Comparison of ENCODE assay signal across 9 cellular contexts in genomic region chr2:232292395-232293154, GRCh38.
DNase-seq lines count a peak whose midpoint lies in the region; ATAC-seq and TF ChIP-seq lines count a peak whose summit lies in the region.
"Had no signal": no experiment of that assay in that cellular context is flagged by ENCODE, and none has a peak within 500 bp of the region (broad histone marks: within the 10 kb centered on the region; RNA-seq: fewer than 3 reads in every experiment).

No MANE protein-coding gene starts in this region.

- H3K36me3 ChIP-seq in left lung (no peaks in the 10 kb centered on the region), suprapubic skin (no peaks in the 10 kb centered on the region)
- H3K36me3 ChIP-seq: thoracic aorta had no signal

- TF ChIP-seq POLR2A in suprapubic skin (IDR thresholded peaks at IDR 0.05) = no peak

- H3K9me3 ChIP-seq in left lung (no peaks in the 10 kb centered on the region), suprapubic skin (no peaks in the 10 kb centered on the region)
- H3K9me3 ChIP-seq: thoracic aorta had no signal

- TF ChIP-seq EP300 in Ishikawa (IDR thresholded peaks at IDR 0.05; ENCODE audit: borderline replicate concordance) (no peak), suprapubic skin (IDR thresholded peaks at IDR 0.05) (no peak)

- peak; percentile 66 for TF ChIP-seq RAD21 in Ishikawa (IDR thresholded peaks at IDR 0.05; ENCODE audit: low read depth)

- peak; percentile 62 for DNase-seq in NCI-H2227 (lab: John Stamatoyannopoulos, UW; ENCODE audit: unreplicated experiment)
- DNase-seq in NCI-H2227 treated with DMSO at 0.1 percent for 48 hours (lab: John Stamatoyannopoulos, UW) = no peak
- peak; percentile 32 for DNase-seq in SW480 (ENCODE audit: low spot score)
- DNase-seq in brain pericyte (ENCODE audit: low read depth, low spot score) = peak; percentile 11
- DNase-seq in left lung = peak in 1 of 2 donors; percentile 63
- no peak for DNase-seq in suprapubic skin (ENCODE audit: low spot score in 2 of 2)

- intact Hi-C loops in left lung (cut with DNase I) = no loop called here

- H3K4me3 ChIP-seq in left lung (no peak overlapping the region), suprapubic skin (no peak overlapping the region)
- H3K4me3 ChIP-seq: thoracic aorta had no signal

- H3K4me1 ChIP-seq in left lung (no peaks in the 10 kb centered on the region), suprapubic skin (no peaks in the 10 kb centered on the region)

- TF ChIP-seq CTCF in left lung (IDR thresholded peaks at IDR 0.05) (peak; percentile 36 to 75), suprapubic skin (IDR thresholded peaks at IDR 0.05) (peak; percentile 5 to 43)

- peak; percentile 87 for ATAC-seq in left lung
- ATAC-seq in GM18858 (IDR thresholded peaks at IDR 0.05; ENCODE audit: unreplicated experiment) = no peak

- 87% methylated on average over 9 of the region's 9 CpGs for WGBS in suprapubic skin

- no peak overlapping the region for H3K27ac ChIP-seq in left lung
- H3K27ac ChIP-seq in suprapubic skin = no peak overlapping the region
- H3K27ac ChIP-seq: thoracic aorta had no signal

- H3K27me3 ChIP-seq in left lung (no peaks in the 10 kb centered on the region), suprapubic skin (no peaks in the 10 kb centered on the region)

TF ChIP-seq in Ishikawa, 13 proteins besides CTCF, POLR2A, EP300 and RAD21:
- TF ChIP-seq ZBTB7A (IDR thresholded peaks at IDR 0.05; ENCODE audit: low read depth) (no peak), TEAD4 (IDR thresholded peaks at IDR 0.05) (no peak), TCF12 (IDR thresholded peaks at IDR 0.05; ENCODE audit: low read depth) (no peak), CEBPB (IDR thresholded peaks at IDR 0.05) (no peak), EGR1 (IDR thresholded peaks at IDR 0.05) (no peak), CREB1 (IDR thresholded peaks at IDR 0.05; ENCODE audit: low read depth) (no peak), TAF1 (IDR thresholded peaks at IDR 0.05; ENCODE audit: low read depth) (no peak), YY1 (IDR thresholded peaks at IDR 0.05; ENCODE audit: low read depth) (no peak), REST (IDR thresholded peaks at IDR 0.05; ENCODE audit: low read depth) (no peak), FOXM1 (IDR thresholded peaks at IDR 0.05; ENCODE audit: borderline replicate concordance, low read depth) (no peak), NFIC (IDR thresholded peaks at IDR 0.05) (no peak)
- TF ChIP-seq, protein P1, sequence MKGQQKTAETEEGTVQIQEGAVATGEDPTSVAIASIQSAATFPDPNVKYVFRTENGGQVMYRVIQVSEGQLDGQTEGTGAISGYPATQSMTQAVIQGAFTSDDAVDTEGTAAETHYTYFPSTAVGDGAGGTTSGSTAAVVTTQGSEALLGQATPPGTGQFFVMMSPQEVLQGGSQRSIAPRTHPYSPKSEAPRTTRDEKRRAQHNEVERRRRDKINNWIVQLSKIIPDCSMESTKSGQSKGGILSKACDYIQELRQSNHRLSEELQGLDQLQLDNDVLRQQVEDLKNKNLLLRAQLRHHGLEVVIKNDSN (IDR thresholded peaks at IDR 0.05) = no peak
- TF ChIP-seq, protein P2, sequence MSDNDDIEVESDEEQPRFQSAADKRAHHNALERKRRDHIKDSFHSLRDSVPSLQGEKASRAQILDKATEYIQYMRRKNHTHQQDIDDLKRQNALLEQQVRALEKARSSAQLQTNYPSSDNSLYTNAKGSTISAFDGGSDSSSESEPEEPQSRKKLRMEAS (IDR thresholded peaks at IDR 0.05) = no peak
TF ChIP-seq in Ishikawa: peak in this region for 0.

Comparison
In these comparisons a context has a peak if more than half of its experiments do, and no peak if none do; other contexts are left out.
1. DNase-seq: peak in NCI-H2227 (single experiment), SW480 (single experiment) and brain pericyte (single experiment); none in NCI-H2227 treated with DMSO at 0.1 percent for 48 hours (single experiment) and suprapubic skin (0 of 2).